In the genomic region with DNA sequence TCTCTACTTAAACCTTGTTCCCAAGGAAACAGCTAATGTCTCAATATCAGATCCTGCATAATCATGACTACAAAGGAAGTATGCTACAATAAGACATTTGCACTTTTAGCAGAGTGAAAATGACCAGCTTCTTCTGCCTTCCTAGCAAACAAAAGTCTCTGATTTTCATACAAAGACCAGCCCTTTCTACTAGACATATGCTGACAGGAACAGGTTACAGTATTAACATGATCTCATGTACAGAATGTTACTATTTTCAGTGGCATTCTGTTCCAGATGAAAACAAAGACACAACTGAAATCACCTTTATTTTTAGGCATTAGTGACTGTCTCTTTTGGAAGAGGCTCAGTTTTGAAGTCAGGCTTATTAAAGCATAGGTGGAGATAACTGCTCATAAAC, we compare ENCODE assay signal across 22 cellular contexts.
DNase-seq lines count a peak whose midpoint lies in the region; ATAC-seq and FAIRE-seq lines count a peak whose summit lies in the region.
"Had no signal": no experiment of that assay in that cellular context is flagged by ENCODE, and none has a peak within 500 bp of the region (broad histone marks: within the 10 kb centered on the region; RNA-seq: fewer than 3 reads in every experiment).

No MANE protein-coding gene starts in this region.

- no peak overlapping the region for H3K27ac Mint-ChIP-seq in effector memory CD8-positive, alpha-beta T cell
- H3K27ac Mint-ChIP-seq: activated naive CD8-positive, alpha-beta T cell treated with anti-CD3 and anti-CD28 coated beads, Interleukin-2, amount 50 U/mL, for 24 hours; activated T-helper 17 cell treated with anti-CD3 and anti-CD28 coated beads, Interleukin-2, amount 50 U/mL, for 72 hours; dendritic cell treated with granulocyte-macrophage colony-stimulating factor and Interleukin-4, amounts not matched to agents 40 ng/mL and 50 ng/mL, for 4 days; stimulated activated naive B cell treated with anti-CD40 and anti-IgM and Interleukin-4, amounts not matched to agents 10 μg/mL and 1 μg/mL and 100 μg/mL, for 72 hours; T-helper 1 cell treated with Interleukin-12 subunit alpha and Interleukin-12 subunit beta and Interleukin-4 antibody, amounts not matched to agents 30 μg/mL and 1 μg/mL, for 36 hours had no signal

- H3K9me3 Mint-ChIP-seq in effector memory CD8-positive, alpha-beta T cell, result no peaks in the 10 kb centered on the region
- H3K9me3 Mint-ChIP-seq: activated CD4-positive, alpha-beta T cell treated with anti-CD3 and anti-CD28 coated beads, Interleukin-2, amount 10 ng/mL, durations not matched to agents 7 days and 5 days; activated naive CD8-positive, alpha-beta T cell treated with anti-CD3 and anti-CD28 coated beads, Interleukin-2, amount 50 U/mL, for 24 hours; activated T-helper 17 cell treated with anti-CD3 and anti-CD28 coated beads, Interleukin-2, amount 50 U/mL, for 72 hours; brain; dendritic cell treated with granulocyte-macrophage colony-stimulating factor and Interleukin-4, amounts not matched to agents 40 ng/mL and 50 ng/mL, for 4 days; naive B cell; stimulated activated naive B cell treated with anti-CD40 and anti-IgM and Interleukin-4, amounts not matched to agents 10 μg/mL and 1 μg/mL and 100 μg/mL, for 72 hours; T-helper 1 cell treated with Interleukin-12 subunit alpha and Interleukin-12 subunit beta and Interleukin-4 antibody, amounts not matched to agents 30 μg/mL and 1 μg/mL, for 36 hours had no signal

- H3K9ac ChIP-seq in BLaER1, result no peak overlapping the region; the same call in 1 of the 2 replicates

- H3K4me1 ChIP-seq in BLaER1, result peaks cover 49% of the 10 kb centered on the region

- no peak overlapping the region for H3K27ac ChIP-seq in BLaER1
- H3K27ac ChIP-seq: pancreas, thoracic aorta had no signal

- no peaks in the 10 kb centered on the region for H3K27me3 Mint-ChIP-seq in effector memory CD8-positive, alpha-beta T cell
- H3K27me3 Mint-ChIP-seq: activated CD4-positive, alpha-beta T cell treated with anti-CD3 and anti-CD28 coated beads, Interleukin-2, amount 10 ng/mL, durations not matched to agents 7 days and 5 days; activated naive CD8-positive, alpha-beta T cell treated with anti-CD3 and anti-CD28 coated beads, Interleukin-2, amount 50 U/mL, for 24 hours; activated T-helper 17 cell treated with anti-CD3 and anti-CD28 coated beads, Interleukin-2, amount 50 U/mL, for 72 hours; brain; dendritic cell treated with granulocyte-macrophage colony-stimulating factor and Interleukin-4, amounts not matched to agents 40 ng/mL and 50 ng/mL, for 4 days; naive B cell; stimulated activated naive B cell treated with anti-CD40 and anti-IgM and Interleukin-4, amounts not matched to agents 10 μg/mL and 1 μg/mL and 100 μg/mL, for 72 hours had no signal

- H4K20me1 ChIP-seq in BLaER1, result peaks cover 92% of the 10 kb centered on the region

- H3K4me2 ChIP-seq in BLaER1, result peak overlapping the region; percentile 49

- DNase-seq in cerebellar cortex (ENCODE audit: low spot score) (peak; percentile 55), myocyte (ENCODE audit: low read depth) (peak; percentile 65), HTR-8/SVneo (ENCODE audit: insufficient read length, low spot score) (no peak)
- DNase-seq in effector memory CD8-positive, alpha-beta T cell, result no peak
- DNase-seq: activated CD4-positive, alpha-beta T cell treated with anti-CD3 and anti-CD28 coated beads, Interleukin-2, amount 10 ng/mL, durations not matched to agents 7 days and 5 days; activated naive CD8-positive, alpha-beta T cell treated with anti-CD3 and anti-CD28 coated beads, Interleukin-2, amount 50 U/mL, for 24 hours; foreskin fibroblast; hypothalamus; kidney; naive B cell; NCI-H146; NCI-H748 treated with DMSO at 0.1 percent for 48 hours; pancreas; stimulated activated naive B cell treated with anti-CD40 and anti-IgM and Interleukin-4, amounts not matched to agents 10 μg/mL and 1 μg/mL and 100 μg/mL, for 72 hours had no signal

- H3K27me3 ChIP-seq in BLaER1, result no peaks in the 10 kb centered on the region
- H3K27me3 ChIP-seq: pancreas had no signal

- H3K9me3 ChIP-seq in BLaER1, result no peaks in the 10 kb centered on the region
- H3K9me3 ChIP-seq: pancreas, thoracic aorta had no signal

- peaks cover 14 to 47% of the 10 kb centered on the region in 2 donors for H3K4me1 Mint-ChIP-seq in effector memory CD8-positive, alpha-beta T cell (ENCODE audit: low read depth in 2 of 2)

- peaks cover 8% of the 10 kb centered on the region; the same call in 1 of the 2 replicates for H3K36me3 ChIP-seq in BLaER1
- H3K36me3 ChIP-seq: pancreas, thoracic aorta had no signal

- no peak overlapping the region for H3K4me3 Mint-ChIP-seq in effector memory CD8-positive, alpha-beta T cell
- H3K4me3 Mint-ChIP-seq: activated CD4-positive, alpha-beta T cell treated with anti-CD3 and anti-CD28 coated beads, Interleukin-2, amount 10 ng/mL, durations not matched to agents 7 days and 5 days; activated naive CD8-positive, alpha-beta T cell treated with anti-CD3 and anti-CD28 coated beads, Interleukin-2, amount 50 U/mL, for 24 hours; activated T-helper 17 cell treated with anti-CD3 and anti-CD28 coated beads, Interleukin-2, amount 50 U/mL, for 72 hours; brain; dendritic cell treated with granulocyte-macrophage colony-stimulating factor and Interleukin-4, amounts not matched to agents 40 ng/mL and 50 ng/mL, for 4 days; naive B cell; stimulated activated naive B cell treated with anti-CD40 and anti-IgM and Interleukin-4, amounts not matched to agents 10 μg/mL and 1 μg/mL and 100 μg/mL, for 72 hours; T-helper 1 cell treated with Interleukin-12 subunit alpha and Interleukin-12 subunit beta and Interleukin-4 antibody, amounts not matched to agents 30 μg/mL and 1 μg/mL, for 36 hours had no signal

- peak; percentile 72 for ATAC-seq in GM19351 (IDR thresholded peaks at IDR 0.05; ENCODE audit: unreplicated experiment)
- no peak for ATAC-seq in GM21381 (IDR thresholded peaks at IDR 0.05; ENCODE audit: unreplicated experiment)
- no peak for ATAC-seq in effector memory CD8-positive, alpha-beta T cell (replicated peaks)
- ATAC-seq: activated naive CD8-positive, alpha-beta T cell treated with anti-CD3 and anti-CD28 coated beads, Interleukin-2, amount 50 U/mL, for 24 hours; activated T-helper 17 cell treated with anti-CD3 and anti-CD28 coated beads, Interleukin-2, amount 50 U/mL, for 72 hours; pancreas; stimulated activated naive B cell treated with anti-CD40 and anti-IgM and Interleukin-4, amounts not matched to agents 10 μg/mL and 1 μg/mL and 100 μg/mL, for 72 hours had no signal

- H3K36me3 Mint-ChIP-seq in effector memory CD8-positive, alpha-beta T cell (ENCODE audit: insufficient read depth), result no peaks in the 10 kb centered on the region
- H3K36me3 Mint-ChIP-seq: brain, naive B cell had no signal

- H3K4me3 ChIP-seq in BLaER1, result no peak overlapping the region
- H3K4me3 ChIP-seq: pancreas, thoracic aorta had no signal

- no peak for FAIRE-seq in HTR-8/SVneo (lab: Jason Lieb, UNC)
- FAIRE-seq: kidney, pancreas had no signal

Comparison
In these comparisons a context has a peak if more than half of its experiments do, and no peak if none do; other contexts are left out.
1. DNase-seq: peak in cerebellar cortex (single experiment) and myocyte (single experiment); none in effector memory CD8-positive, alpha-beta T cell (0 of 3) and HTR-8/SVneo (single experiment).